In the genomic region with DNA sequence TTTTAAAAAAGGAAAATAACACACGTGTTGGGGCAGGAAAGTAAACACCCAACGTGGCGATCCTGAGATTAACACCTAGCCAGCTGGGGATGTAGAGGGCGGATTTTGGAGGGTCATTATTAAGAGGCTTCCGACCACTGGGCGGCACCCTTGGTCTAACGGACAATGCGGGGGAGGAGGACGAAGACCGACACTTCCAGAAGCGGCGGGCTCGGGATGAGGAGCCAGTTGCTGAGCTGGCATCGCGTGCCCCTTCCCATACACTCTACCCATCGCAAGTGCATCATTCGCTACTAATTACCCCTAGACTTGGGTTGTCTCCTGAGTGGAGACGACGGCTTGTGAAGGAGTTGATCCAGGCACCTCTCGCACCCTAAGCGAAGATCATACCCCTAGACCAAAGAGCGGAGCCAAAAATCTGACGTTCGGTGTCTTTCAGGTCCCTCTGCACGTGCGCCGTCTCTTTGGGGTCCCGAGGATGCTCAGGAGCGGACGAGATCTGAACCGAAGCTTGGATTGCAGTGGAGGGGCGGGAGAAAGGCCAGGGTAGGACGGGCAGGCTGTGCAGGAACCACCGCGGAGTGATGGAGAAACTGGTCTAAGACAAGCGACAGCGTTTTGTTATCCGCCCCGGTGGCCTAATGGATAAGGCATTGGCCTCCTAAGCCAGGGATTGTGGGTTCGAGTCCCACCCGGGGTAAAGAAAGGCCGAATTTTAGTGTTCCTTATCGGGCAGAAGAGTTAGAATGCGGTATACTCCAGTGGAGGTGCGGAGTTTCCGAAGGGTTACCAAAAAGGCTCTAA, we compare ENCODE assay signal across 8 cellular contexts. TPM values are rescaled to one million over a fixed set of nuclear protein-coding genes. Genes with fewer than 3 reads are reported as not detected.
A peak's percentile ranks its signal among the peaks of the same experiment; 100 is the strongest.
DNase-seq lines count a peak whose midpoint lies in the region; ATAC-seq and TF ChIP-seq lines count a peak whose summit lies in the region.

No MANE protein-coding gene starts in this region.

- BruUV-seq in HCT116 (replicated peaks; lab: Mats Ljungman, UMichigan) = no TSS peak

- intact Hi-C loops in HCT116 (cut with micrococcal nuclease) = loop anchor here (5.0 kb wide), 1 partner anchor 35 kb away; a partner anchor contains a TSS

- H2AFZ ChIP-seq in HCT116 (ENCODE audit: low read depth, low read length, poor library complexity, severe bottlenecking) = peak overlapping the region; percentile 14

- H3K79me2 ChIP-seq in HCT116 (ENCODE audit: insufficient read depth, low read length) = no peaks in the 10 kb centered on the region

- H3K27me3 ChIP-seq in HCT116 (ENCODE audit: insufficient read depth, low read length) (no peaks in the 10 kb centered on the region), layer of hippocampus (ENCODE audit: control insufficient read depth, insufficient read depth, low read length) (no peaks in the 10 kb centered on the region)

- TF ChIP-seq POLR2A in HCT116 (IDR thresholded peaks at IDR 0.05; ENCODE audit: borderline replicate concordance, extremely low read depth, insufficient read depth, insufficient read length) (no peak), GM18505 (IDR thresholded peaks at IDR 0.05; ENCODE audit: borderline replicate concordance, extremely low read depth, insufficient read depth, insufficient read length) (no peak)

- peak overlapping the region; percentile 25 for H3K9ac ChIP-seq in HCT116 (ENCODE audit: low read length)

- DNase-seq in AG10803 (ENCODE audit: low read depth) = peak; percentile 87
- DNase-seq in HCT116 (ENCODE audit: low read depth, low spot score) = peak; percentile 89
- DNase-seq in NCI-H345 treated with DMSO at 0.1 percent for 48 hours (lab: John Stamatoyannopoulos, UW; ENCODE audit: unreplicated experiment) = peak; percentile 84
- peak; percentile 63 for DNase-seq in activated CD4-positive, alpha-beta T cell treated with anti-CD3 and anti-CD28 coated beads for 1 hour
- DNase-seq in stimulated activated CD4-positive, alpha-beta T cell treated with anti-CD3 and anti-CD28 coated beads, Interleukin-1b, Interleukin-23, amount 100 ng/mL, for 24 hours (ENCODE audit: low read depth in 4 of 4, low spot score in 1 of 4) = peak in 3 of 4 experiments; percentile 79 to 89 (median 88)

- RAD21 ChIA-PET in HCT116 (lab: Charles Lee; ENCODE audit: low non-redundant PET in 1 of 2, low total read pairs in 2 of 2, uncharacterized antibody in 2 of 2, unreplicated experiment in 2 of 2) = no interaction called here

- no peak for TF ChIP-seq RAD21 in HCT116 (IDR thresholded peaks at IDR 0.05; ENCODE audit: low read depth)

- H3K4me3 ChIP-seq in AG10803 (ENCODE audit: low read length) (peak overlapping the region; percentile 66), HCT116 (replicated peaks in 1 of 2; ENCODE audit: low read depth in 1 of 2, low read length in 2 of 2) (peak overlapping the region; percentile 45 to 65)

- CTCF ChIA-PET in HCT116 (lab: Charles Lee) = interaction anchor here (0.9 to 4.0 kb wide), 4 partner anchors 14 to 23 kb away, joined by 3 to 41 read pairs (median 4); a partner anchor contains a TSS

- H4K20me1 ChIP-seq in HCT116 (ENCODE audit: insufficient read depth) = no peaks in the 10 kb centered on the region

- peak overlapping the region; percentile 86 for H3K4me2 ChIP-seq in HCT116 (ENCODE audit: low read length)

- H3K4me1 ChIP-seq in HCT116 (ENCODE audit: control insufficient read depth in 1 of 2, insufficient read depth in 2 of 2, low read length in 2 of 2) = peaks cover 11 to 46% of the 10 kb centered on the region in 2 experiments

- TF ChIP-seq CTCF in AG10803 (conservative IDR thresholded peaks at IDR 0.05; ENCODE audit: low read length) = peak; percentile 53
- TF ChIP-seq CTCF in HCT116 (IDR thresholded peaks at IDR 0.05 in 2 of 3, conservative IDR thresholded peaks at IDR 0.05 in 1 of 3; ENCODE audit: borderline replicate concordance in 1 of 3, insufficient read depth in 1 of 3, low read depth in 2 of 3, low read length in 2 of 3) = peak in 2 of 3 experiments; percentile 27 to 48; a peak in 3 of 6 replicates

- H3K9me3 ChIP-seq in HCT116 (ENCODE audit: control insufficient read depth in 1 of 2, insufficient read depth in 1 of 2, low read depth in 1 of 2, low read length in 2 of 2) = no peaks in the 10 kb centered on the region

- POLR2A ChIA-PET in HCT116 (lab: Charles Lee) = interaction anchor here (0.9 kb wide), 2 partner anchors 16 to 131 kb away, joined by 3 read pairs; no protein-coding TSS in a partner anchor

- ATAC-seq in HCT116 (peak; percentile 40), GM18505 (IDR thresholded peaks at IDR 0.05; ENCODE audit: unreplicated experiment) (no peak)

- peak overlapping the region; percentile 95 for H3K27ac ChIP-seq in HCT116 (ENCODE audit: low read depth, low read length)
- peak overlapping the region; percentile 87 for H3K27ac ChIP-seq in cingulate gyrus (ENCODE audit: low read depth, low read length)
- H3K27ac ChIP-seq in layer of hippocampus (ENCODE audit: low read depth, low read length) = peak overlapping the region; percentile 59

- no peaks in the 10 kb centered on the region for H3K36me3 ChIP-seq in HCT116 (ENCODE audit: control insufficient read depth in 1 of 2, insufficient read depth in 2 of 2, low read length in 2 of 2)

- no peaks in the 10 kb centered on the region for H3K9me2 ChIP-seq in HCT116 (ENCODE audit: insufficient read depth)

TF ChIP-seq in HCT116, 20 proteins besides CTCF, POLR2A, EP300 and RAD21:
- TF ChIP-seq POLR2AphosphoS5 (IDR thresholded peaks at IDR 0.05; ENCODE audit: low read depth, low read length) = peak; percentile 35; the same call in 1 of the 2 replicates
- peak; percentile 78 for TF ChIP-seq TCF7L2 (IDR thresholded peaks at IDR 0.05; ENCODE audit: borderline replicate concordance, extremely low read depth, insufficient read depth, insufficient read length)
- TF ChIP-seq FOSL1 (IDR thresholded peaks at IDR 0.05; ENCODE audit: low read depth) = no peak
- no peak for TF ChIP-seq CBX3 (IDR thresholded peaks at IDR 0.05; ENCODE audit: low read depth)
- TF ChIP-seq SP1 (IDR thresholded peaks at IDR 0.05; ENCODE audit: low read depth) = no peak
- TF ChIP-seq, protein P1, sequence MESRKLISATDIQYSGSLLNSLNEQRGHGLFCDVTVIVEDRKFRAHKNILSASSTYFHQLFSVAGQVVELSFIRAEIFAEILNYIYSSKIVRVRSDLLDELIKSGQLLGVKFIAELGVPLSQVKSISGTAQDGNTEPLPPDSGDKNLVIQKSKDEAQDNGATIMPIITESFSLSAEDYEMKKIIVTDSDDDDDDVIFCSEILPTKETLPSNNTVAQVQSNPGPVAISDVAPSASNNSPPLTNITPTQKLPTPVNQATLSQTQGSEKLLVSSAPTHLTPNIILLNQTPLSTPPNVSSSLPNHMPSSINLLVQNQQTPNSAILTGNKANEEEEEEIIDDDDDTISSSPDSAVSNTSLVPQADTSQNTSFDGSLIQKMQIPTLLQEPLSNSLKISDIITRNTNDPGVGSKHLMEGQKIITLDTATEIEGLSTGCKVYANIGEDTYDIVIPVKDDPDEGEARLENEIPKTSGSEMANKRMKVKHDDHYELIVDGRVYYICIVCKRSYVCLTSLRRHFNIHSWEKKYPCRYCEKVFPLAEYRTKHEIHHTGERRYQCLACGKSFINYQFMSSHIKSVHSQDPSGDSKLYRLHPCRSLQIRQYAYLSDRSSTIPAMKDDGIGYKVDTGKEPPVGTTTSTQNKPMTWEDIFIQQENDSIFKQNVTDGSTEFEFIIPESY (IDR thresholded peaks at IDR 0.05; ENCODE audit: extremely low read depth, insufficient replicate concordance, low read length) = peak; percentile 32
- TF ChIP-seq EGR1 (IDR thresholded peaks at IDR 0.05; ENCODE audit: low read depth) = no peak
- no peak for TF ChIP-seq CEBPB (IDR thresholded peaks at IDR 0.05; ENCODE audit: low read depth)
- TF ChIP-seq EZH2phosphoT487 (IDR thresholded peaks at IDR 0.05; ENCODE audit: borderline replicate concordance) = no peak
- TF ChIP-seq YY1 (IDR thresholded peaks at IDR 0.05; ENCODE audit: extremely low read depth, insufficient replicate concordance, low read depth, low read length) = peak; percentile 76
- TF ChIP-seq ZNF274 (IDR thresholded peaks at IDR 0.05; ENCODE audit: low read depth, low read length) = no peak

RNA-seq across cellular contexts. Expression of a gene that starts 17.6 kb away (rescaled TPM):
- total RNA-seq in HCT116 (2021; ENCODE audit: unreplicated experiment) = 11.0 TPM
- polyA plus RNA-seq in HCT116 (2012) = 9.4 and 10.3 TPM in 2 replicates

RNA-seq across cellular contexts. Expression of a gene that starts 35.5 kb away (rescaled TPM):
- total RNA-seq in HCT116 (2021; ENCODE audit: unreplicated experiment) = not detected
- polyA plus RNA-seq in HCT116 (2012) = 0.07 TPM in 1 of 2 replicates, not detected in the other

RNA-seq across cellular contexts. Expression of a gene that starts 40.1 kb away (rescaled TPM):
- 17.0 TPM for total RNA-seq in HCT116 (2021; ENCODE audit: unreplicated experiment)
- polyA plus RNA-seq in HCT116 (2012) = 14.3 and 14.9 TPM in 2 replicates

RNA-seq across cellular contexts. Expression of a gene that starts 53.4 kb away (rescaled TPM):
- 0.76 TPM for total RNA-seq in HCT116 (2021; ENCODE audit: unreplicated experiment)
- 0.08 and 0.10 TPM in 2 replicates for polyA plus RNA-seq in HCT116 (2012)
